ENCODE assay signal across 4 cellular contexts in the genomic region with DNA sequence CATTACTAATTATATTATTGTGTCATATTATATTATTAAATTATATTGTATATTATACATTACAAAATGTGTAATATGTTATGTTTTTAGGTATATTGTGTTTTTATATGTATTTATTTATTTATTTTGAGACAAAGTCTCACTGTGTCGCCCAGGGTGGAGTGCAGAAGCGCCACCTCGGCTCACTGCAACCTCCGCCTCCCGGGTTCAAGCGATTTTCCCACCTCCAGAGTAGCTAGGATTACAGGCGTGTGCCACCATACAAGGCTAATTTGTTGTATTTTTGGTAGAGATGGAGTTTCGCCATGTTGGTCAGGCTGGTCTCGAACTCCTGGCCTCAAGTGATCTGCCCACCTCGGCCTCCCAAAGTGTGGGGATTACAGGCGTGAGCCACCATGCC. TPM values are rescaled to one million over a fixed set of nuclear protein-coding genes. Genes with fewer than 3 reads are reported as not detected.
"Had no signal": no experiment of that assay in that cellular context is flagged by ENCODE, and none has a peak within 500 bp of the region (broad histone marks: within the 10 kb centered on the region; RNA-seq: fewer than 3 reads in every experiment).

No MANE protein-coding gene starts in this region.

RNA-seq across cellular contexts. Expression of gene GRIP2, which starts 24.6 kb away (rescaled TPM):
- total RNA-seq: HT-29, HT1080, IMR-90, K562 had no signal
